Comparison of ENCODE assay signal across 23 cellular contexts in genomic region chr9:105330201-105330600, GRCh38.
A peak's percentile ranks its signal among the peaks of the same experiment; 100 is the strongest.
DNase-seq lines count a peak whose midpoint lies in the region; ATAC-seq, FAIRE-seq and TF ChIP-seq lines count a peak whose summit lies in the region.
"Had no signal": no experiment of that assay in that cellular context is flagged by ENCODE, and none has a peak within 500 bp of the region (broad histone marks: within the 10 kb centered on the region; RNA-seq: fewer than 3 reads in every experiment).

No MANE protein-coding gene starts in this region.

- no peak overlapping the region for H3K23ac ChIP-seq in IMR-90 (ENCODE audit: low read depth, low read length)

- H2BK5ac ChIP-seq in IMR-90 (ENCODE audit: low read depth, low read length, poor library complexity, severe bottlenecking): no peak overlapping the region

- FAIRE-seq in HepG2 (lab: Jason Lieb, UNC): no peak
- FAIRE-seq: A204.1, HTR-8/SVneo had no signal

- in situ Hi-C loops in IMR-90 (cut with MboI; ENCODE audit: low sequenced_read_pairs) (no loop called here), HepG2 (cut with HindIII; ENCODE audit: extremely low pct_ligation_motif_present, low pct_unique_long_range_greater_than_20kb) (no loop called here)

- CTCF ChIA-PET in IMR-90 (lab: Yijun Ruan, JAX) (interaction anchor here (2.1 kb wide), 1 partner anchor 14 kb away, joined by 9 read pairs; no protein-coding TSS in a partner anchor), HepG2 (lab: Yijun Ruan, JAX; ENCODE audit: low intra/inter-chr PET ratio, low total read pairs) (no interaction called here)

- no peak overlapping the region for H3K4me2 ChIP-seq in IMR-90 (ENCODE audit: low read depth, low read length)
- peak overlapping the region; percentile 48 for H3K4me2 ChIP-seq in HepG2 (ENCODE audit: low read depth, low read length)

- no peak overlapping the region for H2BK120ac ChIP-seq in IMR-90 (ENCODE audit: low read depth, low read length)

- no peak overlapping the region for H2AK5ac ChIP-seq in IMR-90 (ENCODE audit: low read depth, low read length)

- TF ChIP-seq CTCF in IMR-90 (conservative IDR thresholded peaks at IDR 0.05; ENCODE audit: low read depth, low read length) (no peak), HepG2 (CRISPR knock-in tag; IDR thresholded peaks at IDR 0.05) (no peak)

- ATAC-seq in IMR-90 (ENCODE audit: low read depth): peak; percentile 15; the same call in 1 of the 2 replicates
- ATAC-seq in HepG2: no peak; the same call in 2 of the 3 replicates
- ATAC-seq: foreskin keratinocyte, Right ventricle myocardium inferior had no signal

- H2AFZ ChIP-seq in ACC112 (ENCODE audit: low read length, unreplicated experiment) (no peak overlapping the region), IMR-90 (replicated peaks; ENCODE audit: low read length, poor library complexity) (no peak overlapping the region), HepG2 (ENCODE audit: low read length) (no peak overlapping the region)

- H3K9me3 ChIP-seq in IMR-90 (ENCODE audit: control insufficient read depth, insufficient read depth, low read length): no peaks in the 10 kb centered on the region
- H3K9me3 ChIP-seq in HepG2 (ENCODE audit: low read length): no peaks in the 10 kb centered on the region
- H3K9me3 ChIP-seq: breast epithelium had no signal

- intact Hi-C loops in IMR-90 (cut with micrococcal nuclease) (loop anchor here (5.0 kb wide), 1 partner anchor 33 kb away; no protein-coding TSS in a partner anchor), HepG2 (cut with micrococcal nuclease; ENCODE audit: unreplicated experiment) (loop anchor here (2.0 to 5.0 kb wide), 3 partner anchors 38 to 85 kb away; partner anchors contain the start of gene SLC44A1)

- BruUV-seq in IMR-90 (replicated peaks; lab: Mats Ljungman, UMichigan) (no TSS peak), HepG2 (replicated peaks; lab: Mats Ljungman, UMichigan) (no TSS peak)

- dilution Hi-C loops in IMR-90 (cut with HindIII; ENCODE audit: low sequenced_read_pairs, unreplicated experiment): no loop called here

- no peaks in the 10 kb centered on the region for H3K27me3 ChIP-seq in ACC112 (ENCODE audit: insufficient read depth, low read length)
- H3K27me3 ChIP-seq in IMR-90 (ENCODE audit: control insufficient read depth, insufficient read depth, low read length): no peaks in the 10 kb centered on the region
- no peaks in the 10 kb centered on the region for H3K27me3 ChIP-seq in HepG2 (ENCODE audit: control insufficient read depth in 1 of 2, insufficient read depth in 2 of 2, low read length in 2 of 2)
- H3K27me3 ChIP-seq: breast epithelium, foreskin keratinocyte had no signal

- no peak overlapping the region for H3K56ac ChIP-seq in IMR-90 (ENCODE audit: extremely low read depth, insufficient read depth, low read length)

- H4K20me1 ChIP-seq in IMR-90 (ENCODE audit: insufficient read depth, low read length) (no peaks in the 10 kb centered on the region), HepG2 (ENCODE audit: insufficient read depth, low read length) (no peaks in the 10 kb centered on the region)

- H3K4me3 ChIP-seq in ACC112 (ENCODE audit: low read depth, low read length): no peak overlapping the region; the same call in 1 of the 2 replicates
- H3K4me3 ChIP-seq in IMR-90 (ENCODE audit: insufficient read depth, low read depth, low read length): no peak overlapping the region
- no peak overlapping the region; a peak in 1 of 6 replicates for H3K4me3 ChIP-seq in HepG2 (replicated peaks in 1 of 3; ENCODE audit: insufficient read depth in 1 of 3, low read depth in 2 of 3, low read length in 3 of 3)

- H2BK20ac ChIP-seq in IMR-90 (ENCODE audit: low read depth, low read length): no peak overlapping the region

- peaks cover 0 to 4% of the 10 kb centered on the region in 2 experiments; a peak in 2 of 4 replicates for H3K79me1 ChIP-seq in IMR-90 (ENCODE audit: low read depth in 1 of 2, low read length in 2 of 2)

- TF ChIP-seq POLR2A in IMR-90 (IDR thresholded peaks at IDR 0.05; ENCODE audit: low read depth, low read length) (no peak), HepG2 (IDR thresholded peaks at IDR 0.05; ENCODE audit: insufficient read depth in 1 of 2, low read depth in 2 of 2, low read length in 2 of 2) (no peak)

- peak; percentile 40 for DNase-seq in IMR-90
- peak; percentile 18 for DNase-seq in HepG2 (ENCODE audit: low spot score)
- DNase-seq in NCI-H524 (lab: John Stamatoyannopoulos, UW): no peak
- no peak for DNase-seq in mesenteric fat pad (ENCODE audit: low spot score)
- DNase-seq in RPMI8226: no peak
- DNase-seq in stimulated activated CD8-positive, alpha-beta memory T cell treated with anti-CD3 and anti-CD28 coated beads, Interleukin-4, amount 100 ng/mL, for 48 hours: no peak
- DNase-seq: activated CD4-positive, alpha-beta memory T cell treated with anti-CD3 and anti-CD28 coated beads for 36 hours; activated naive CD8-positive, alpha-beta T cell treated with anti-CD3 and anti-CD28 coated beads for 36 hours; activated T-cell treated with anti-CD3 and anti-CD28 coated beads, Interleukin-2, amount 50 U/mL, for 1 hour; DMS53; effector CD4-positive, alpha-beta T cell; foreskin keratinocyte; HCEC 1CT; naive B cell; NCI-H1694; NCI-H446 treated with DMSO at 0.1 percent for 48 hours had no signal

- H3K4me1 ChIP-seq in ACC112 (ENCODE audit: control insufficient read depth, insufficient read depth, low read length, unreplicated experiment) (peaks cover 61% of the 10 kb centered on the region), IMR-90 (ENCODE audit: control insufficient read depth, insufficient read depth, low read length) (no peaks in the 10 kb centered on the region), HepG2 (ENCODE audit: insufficient read depth, low read length) (peaks cover 53% of the 10 kb centered on the region)
- H3K4me1 ChIP-seq: breast epithelium, foreskin keratinocyte had no signal

- TF ChIP-seq RAD21 in IMR-90 (IDR thresholded peaks at IDR 0.05; ENCODE audit: low read length) (no peak), HepG2 (CRISPR knock-in tag; IDR thresholded peaks at IDR 0.05) (no peak)

- TF ChIP-seq EP300 in HepG2 (IDR thresholded peaks at IDR 0.05; ENCODE audit: low read depth in 2 of 2, low read length in 2 of 2) (peak in 1 of 2 experiments; percentile 18; a peak in 1 of 4 replicates), HepG2 (CRISPR knock-in tag; IDR thresholded peaks at IDR 0.05; ENCODE audit: borderline replicate concordance) (no peak)

- POLR2A ChIA-PET in IMR-90 (lab: Charles Lee; ENCODE audit: unreplicated experiment): interaction anchor here (0.5 kb wide), 1 partner anchor 105 kb away, joined by 4 read pairs; no protein-coding TSS in a partner anchor
- POLR2A ChIA-PET in HepG2 (lab: Yijun Ruan, JAX): interaction anchor here (0.8 to 3.1 kb wide), 5 partner anchors 11 to 403 kb away, joined by 3 to 32 read pairs (median 5); partner anchors contain the start of gene SLC44A1

- peaks cover 18% of the 10 kb centered on the region for H3K79me2 ChIP-seq in ACC112 (ENCODE audit: control insufficient read depth, insufficient read depth, low read length, unreplicated experiment)
- peaks cover 3% of the 10 kb centered on the region for H3K79me2 ChIP-seq in HepG2 (ENCODE audit: insufficient read depth, low read length)

- H4K91ac ChIP-seq in IMR-90 (ENCODE audit: insufficient read depth, low read depth, low read length): no peak overlapping the region

- H3K9ac ChIP-seq in IMR-90 (ENCODE audit: low read depth, low read length) (no peak overlapping the region), HepG2 (ENCODE audit: insufficient read depth, low read depth, low read length) (peak overlapping the region; percentile 48)

- H3K27ac ChIP-seq in ACC112 (ENCODE audit: low read depth, low read length): peak overlapping the region; percentile 99
- no peak overlapping the region for H3K27ac ChIP-seq in IMR-90 (ENCODE audit: insufficient read depth, low read length)
- peak overlapping the region; percentile 70 for H3K27ac ChIP-seq in cingulate gyrus (ENCODE audit: low read depth, low read length)
- H3K27ac ChIP-seq in HepG2 (ENCODE audit: extremely low read length, insufficient read depth, low read length): peak overlapping the region; percentile 69
- H3K27ac ChIP-seq: C4-2B, foreskin keratinocyte had no signal

- no peak overlapping the region for H3K18ac ChIP-seq in IMR-90 (ENCODE audit: low read depth, low read length)

- H3K36me3 ChIP-seq in ACC112 (ENCODE audit: insufficient read depth, low read length) (peaks cover 4% of the 10 kb centered on the region; the same call in 1 of the 2 replicates), IMR-90 (ENCODE audit: control insufficient read depth, insufficient read depth, low read length) (no peaks in the 10 kb centered on the region), HepG2 (replicated peaks in 1 of 2; ENCODE audit: control insufficient read depth in 1 of 2, insufficient read depth in 2 of 2, low read length in 2 of 2) (no peaks in the 10 kb centered on the region; a peak in 1 of 5 replicates)

- no peak overlapping the region for H2BK15ac ChIP-seq in IMR-90 (ENCODE audit: low read depth, low read length)

- peaks cover 3% of the 10 kb centered on the region; the same call in 1 of the 2 replicates for H3K9me1 ChIP-seq in IMR-90 (ENCODE audit: insufficient read depth, low read length)

- H4K8ac ChIP-seq in IMR-90 (ENCODE audit: low read depth in 2 of 2, low read length in 2 of 2): no peak overlapping the region

- H3K4ac ChIP-seq in IMR-90 (ENCODE audit: low read depth, low read length): no peak overlapping the region

- no peak overlapping the region for H4K5ac ChIP-seq in IMR-90 (ENCODE audit: low read depth, low read length)

- no peak overlapping the region for H2AK9ac ChIP-seq in IMR-90 (replicated peaks; ENCODE audit: low read depth, low read length, poor library complexity)

- no peak overlapping the region for H3K14ac ChIP-seq in IMR-90 (replicated peaks; ENCODE audit: low read depth, low read length)

TF ChIP-seq in IMR-90, 13 proteins besides CTCF, POLR2A, EP300 and RAD21 (continues in another document):
- TF ChIP-seq FOS (IDR thresholded peaks at IDR 0.05; ENCODE audit: low read depth, low read length) (no peak), BHLHE40 (IDR thresholded peaks at IDR 0.05; ENCODE audit: low read depth, low read length) (no peak), CHD1 (IDR thresholded peaks at IDR 0.05; ENCODE audit: low read depth, low read length) (no peak), RFX5 (IDR thresholded peaks at IDR 0.05; ENCODE audit: low read depth, low read length) (no peak)

TF ChIP-seq in HepG2, 621 proteins besides CTCF, POLR2A, EP300 and RAD21:
- TF ChIP-seq ZBTB20 (CRISPR knock-in tag; IDR thresholded peaks at IDR 0.05; ENCODE audit: borderline replicate concordance, low read depth) (0 out of 2 replicates have a peak, but pooled peaks have one; percentile 18), ZBTB8A (CRISPR knock-in tag; IDR thresholded peaks at IDR 0.05; ENCODE audit: borderline replicate concordance, low read depth) (no peak)

Comparison
In these comparisons a context has a peak if more than half of its experiments do, and no peak if none do; other contexts are left out.
1. DNase-seq: peak in IMR-90 (single experiment) and HepG2 (single experiment); none in NCI-H524 (0 of 2), mesenteric fat pad (single experiment), RPMI8226 (single experiment) and stimulated activated CD8-positive, alpha-beta memory T cell treated with anti-CD3 and anti-CD28 coated beads, Interleukin-4, amount 100 ng/mL, for 48 hours (single experiment).